Comparison of ENCODE assay signal across 10 cellular contexts in genomic region chr1:29079916-29080629, GRCh38. TPM values are rescaled to one million over a fixed set of nuclear protein-coding genes. Genes with fewer than 3 reads are reported as not detected.
A peak's percentile ranks its signal among the peaks of the same experiment; 100 is the strongest.
DNase-seq lines count a peak whose midpoint lies in the region; ATAC-seq, FAIRE-seq and TF ChIP-seq lines count a peak whose summit lies in the region.
"Not testable (repeated sequence)": the region's sequence is repeated elsewhere in the genome, so short reads cannot be mapped to it uniquely, and the experiment has no call there.
"Had no signal": no experiment of that assay in that cellular context is flagged by ENCODE, and none has a peak within 500 bp of the region (broad histone marks: within the 10 kb centered on the region; RNA-seq: fewer than 3 reads in every experiment).

No MANE protein-coding gene starts in this region.

- H3K4me3 Mint-ChIP-seq in H9; activated naive CD8-positive, alpha-beta T cell: not testable (repeated sequence)

- H3K36me3 ChIP-seq in HepG2 (replicated peaks in 1 of 2; ENCODE audit: control insufficient read depth in 1 of 2, insufficient read depth in 2 of 2, low read length in 2 of 2): not testable (repeated sequence)

- not testable (repeated sequence) for H4K20me1 ChIP-seq in H9 (ENCODE audit: control insufficient read depth, insufficient read depth, insufficient read length); HepG2 (ENCODE audit: insufficient read depth, low read length)

- TF ChIP-seq RAD21 in A549 (conservative IDR thresholded peaks at IDR 0.05 in 1 of 2, IDR thresholded peaks at IDR 0.05 in 1 of 2); HepG2 (CRISPR knock-in tag; IDR thresholded peaks at IDR 0.05): not testable (repeated sequence)

- not testable (repeated sequence) for H2BK120ac ChIP-seq in H9 (ENCODE audit: low read depth, low read length, poor library complexity, severe bottlenecking)

- not testable (repeated sequence) for H2BK5ac ChIP-seq in H9 (ENCODE audit: insufficient read length, low read length)

- not testable (repeated sequence) for H3K79me2 ChIP-seq in H9 (ENCODE audit: insufficient read depth, low read length); HepG2 (ENCODE audit: insufficient read depth, low read length)

- H3K4me1 Mint-ChIP-seq in H9: peaks cover 5 to 12% of the 10 kb centered on the region in 2 experiments; a peak in 3 of 4 replicates
- peaks cover 11% of the 10 kb centered on the region for H3K4me1 Mint-ChIP-seq in activated naive CD8-positive, alpha-beta T cell (ENCODE audit: low read depth)

- not testable (repeated sequence) for H3K27me3 Mint-ChIP-seq in H9 (ENCODE audit: low read depth); activated naive CD8-positive, alpha-beta T cell

- not testable (repeated sequence) for ATAC-seq in A549, HepG2
- peak; percentile 9 for ATAC-seq in stimulated activated naive CD8-positive, alpha-beta T cell treated with anti-CD3 and anti-CD28 coated beads, Interleukin-15, Interleukin-2, amounts not matched to agents 100 U/mL and 50 U/mL, for 24 hours

- H3K23ac ChIP-seq in H9 (ENCODE audit: insufficient read length, low read depth, low read length): not testable (repeated sequence)

- H3K9me3 ChIP-seq in A549; H9 (ENCODE audit: control insufficient read depth, low read depth, low read length); HepG2 (ENCODE audit: low read length): not testable (repeated sequence)

- not testable (repeated sequence) for TF ChIP-seq CTCF in A549 (IDR thresholded peaks at IDR 0.05); H9 (conservative IDR thresholded peaks at IDR 0.05); HepG2 (CRISPR knock-in tag; IDR thresholded peaks at IDR 0.05)

- H3K14ac ChIP-seq in H9 (ENCODE audit: insufficient read depth, low read length): not testable (repeated sequence)

- intact Hi-C loops in HepG2 (cut with micrococcal nuclease; ENCODE audit: unreplicated experiment): not testable (repeated sequence)

- DNase-seq in A549 (ENCODE audit: low read depth in 1 of 2, low spot score in 1 of 2); H9; HEK293T (ENCODE audit: extremely low spot score); caudate nucleus (lab: John Stamatoyannopoulos, UW); HepG2 (ENCODE audit: low spot score); stimulated activated naive CD8-positive, alpha-beta T cell treated with anti-CD3 and anti-CD28 coated beads, Interleukin-15, Interleukin-2, amounts not matched to agents 100 U/mL and 50 U/mL, for 24 hours: not testable (repeated sequence)

- not testable (repeated sequence) for H3K27ac ChIP-seq in A549; H9 (ENCODE audit: insufficient read length, low read depth, low read length); HepG2 (ENCODE audit: extremely low read length, insufficient read depth, low read length)
- peak overlapping the region; percentile 4 for H3K27ac ChIP-seq in caudate nucleus (ENCODE audit: low read depth, low read length)

- H3K4me1 ChIP-seq in A549; H9 (ENCODE audit: insufficient read depth, low read length); HepG2 (ENCODE audit: insufficient read depth, low read length): not testable (repeated sequence)

- H3K56ac ChIP-seq in H9 (ENCODE audit: insufficient read length, low read depth, low read length): not testable (repeated sequence)

- not testable (repeated sequence) for H3T11ph ChIP-seq in H9 (ENCODE audit: low read length)

- not testable (repeated sequence) for H2BK20ac ChIP-seq in H9 (ENCODE audit: low read depth, low read length, poor library complexity, severe bottlenecking)

- H3K9me3 Mint-ChIP-seq in H9; activated naive CD8-positive, alpha-beta T cell (ENCODE audit: low read depth): not testable (repeated sequence)

- H2AK5ac ChIP-seq in H9 (ENCODE audit: insufficient read length, low read length): not testable (repeated sequence)

- H3K4me2 ChIP-seq in A549; H9 (ENCODE audit: insufficient read depth, insufficient read length, low read length); HepG2 (ENCODE audit: low read depth, low read length): not testable (repeated sequence)

- TF ChIP-seq EP300 in A549 (IDR thresholded peaks at IDR 0.05); HepG2 (IDR thresholded peaks at IDR 0.05; ENCODE audit: low read depth in 2 of 2, low read length in 2 of 2); HepG2 (CRISPR knock-in tag; IDR thresholded peaks at IDR 0.05; ENCODE audit: borderline replicate concordance): not testable (repeated sequence)

- not testable (repeated sequence) for H3K79me1 ChIP-seq in H9 (ENCODE audit: insufficient read depth, low read depth, low read length, poor library complexity, severe bottlenecking)

- not testable (repeated sequence) for H3K27me3 ChIP-seq in H9 (ENCODE audit: insufficient read depth, low read length); HepG2 (ENCODE audit: control insufficient read depth in 1 of 2, insufficient read depth in 2 of 2, low read length in 2 of 2)

- POLR2A ChIA-PET in A549 (lab: Yijun Ruan, JAX); HEK293T (lab: Yijun Ruan, JAX); HepG2 (lab: Yijun Ruan, JAX): not testable (repeated sequence)

- not testable (repeated sequence) for H3K4me3 ChIP-seq in A549; HepG2 (replicated peaks in 1 of 3; ENCODE audit: insufficient read depth in 1 of 3, low read depth in 2 of 3, low read length in 3 of 3)

- H2BK12ac ChIP-seq in H9 (ENCODE audit: insufficient read length, low read depth, low read length): not testable (repeated sequence)

- not testable (repeated sequence) for H4K8ac ChIP-seq in H9 (replicated peaks; ENCODE audit: insufficient read length, low read depth, low read length)

- BruUV-seq in HepG2 (replicated peaks; lab: Mats Ljungman, UMichigan): not testable (repeated sequence)

- peak overlapping the region in 2 of 3 experiments; percentile 40 to 51; a peak in 1 of 7 replicates for H3K27ac Mint-ChIP-seq in H9
- H3K27ac Mint-ChIP-seq in activated naive CD8-positive, alpha-beta T cell: peak overlapping the region; percentile 34

- H3K9ac ChIP-seq in H9 (ENCODE audit: extremely low read depth, insufficient read length, low read length); HepG2 (ENCODE audit: insufficient read depth, low read depth, low read length): not testable (repeated sequence)

- not testable (repeated sequence) for H3K36me3 Mint-ChIP-seq in H9 (ENCODE audit: insufficient read depth in 1 of 3, low read depth in 3 of 3); activated naive CD8-positive, alpha-beta T cell

- not testable (repeated sequence) for H4K5ac ChIP-seq in H9 (ENCODE audit: insufficient read length, low read depth, low read length)

- not testable (repeated sequence) for H2BK15ac ChIP-seq in H9 (ENCODE audit: low read depth, low read length)

- CTCF ChIA-PET in A549 (lab: Yijun Ruan, JAX): interaction anchor here (0.9 to 1.1 kb wide), 2 partner anchors 15 to 42 kb away, joined by 3 read pairs; no protein-coding TSS in a partner anchor
- CTCF ChIA-PET in HEK293T (lab: Yijun Ruan, JAX); HepG2 (lab: Yijun Ruan, JAX; ENCODE audit: low intra/inter-chr PET ratio, low total read pairs): not testable (repeated sequence)

- H2AFZ ChIP-seq in H9 (ENCODE audit: low read length); HepG2 (ENCODE audit: low read length): not testable (repeated sequence)

- not testable (repeated sequence) for FAIRE-seq in A549 (lab: Jason Lieb, UNC); HepG2 (lab: Jason Lieb, UNC)

- H3K23me2 ChIP-seq in H9 (ENCODE audit: insufficient read length, low read depth, low read length, poor library complexity, severe bottlenecking): not testable (repeated sequence)

- WGBS in A549 (ENCODE audit: missing lambda C conversion rate): 88% methylated on average over 16 of the region's 16 CpGs
- WGBS in H9 (ENCODE audit: extremely low coverage, insufficient read length, low lambda C conversion rate): no CpG with 5 or more reads among the region's 16 CpGs
- 84% methylated on average over 16 of the region's 16 CpGs for WGBS in HepG2 (ENCODE audit: low lambda C conversion rate)

- in situ Hi-C loops in HepG2 (cut with HindIII; ENCODE audit: extremely low pct_ligation_motif_present, low pct_unique_long_range_greater_than_20kb): not testable (repeated sequence)

- not testable (repeated sequence) for TF ChIP-seq POLR2A in A549 (IDR thresholded peaks at IDR 0.05; ENCODE audit: low read length); HepG2 (IDR thresholded peaks at IDR 0.05; ENCODE audit: insufficient read depth in 1 of 2, low read depth in 2 of 2, low read length in 2 of 2)

- H4K91ac ChIP-seq in H9 (ENCODE audit: insufficient read length, low read depth, low read length): not testable (repeated sequence)

- H3K18ac ChIP-seq in H9 (ENCODE audit: insufficient read length, low read depth, low read length): not testable (repeated sequence)

- not testable (repeated sequence) for H3K4ac ChIP-seq in H9 (ENCODE audit: low read depth, low read length)

RNA-seq across cellular contexts. Expression of gene TMEM200B, which starts 43.6 kb away (rescaled TPM):
- polyA plus RNA-seq in A549 (2011; rRNA removed) (0.08 and 0.15 TPM in 2 replicates), A549 (2017; fragmentation: RNase III; extraction: RNeasy Plus Mini Kit Qiagen cat#74134 plus additional on column Dnase treatment) (0.18 to 0.37 TPM (median 0.29 TPM) in 3 replicates), HepG2 (2011; rRNA removed) (1.1 and 1.4 TPM in 2 replicates)
- polyA plus RNA-seq in A549 (2012; cell fraction: cytosol; rRNA removed): 0.07 and 0.08 TPM in 2 replicates
- polyA plus RNA-seq in A549 (2012; cell fraction: nucleus; rRNA removed): 0.16 and 0.37 TPM in 2 replicates
- polyA minus RNA-seq in A549 (2011; rRNA and poly(A)+ RNA removed): 0.08 TPM in 1 of 2 replicates, not detected in the other
- total RNA-seq in H9 (2021) (12.6 and 12.9 TPM in 2 replicates), HepG2 (2016; rRNA removed; fragmentation: Illumina TruSeq; extraction: Trizol) (0.72 and 1.1 TPM in 2 replicates)
- 0.18 and 0.20 TPM in 2 replicates for total RNA-seq in HepG2 (2016; cell fraction: cytosol; rRNA removed; fragmentation: Illumina TruSeq; extraction: Trizol; ENCODE audit: low read depth)
- total RNA-seq in HepG2 (2016; cell fraction: insoluble cytoplasmic fraction; rRNA removed; fragmentation: Illumina TruSeq; extraction: Trizol): 0.48 and 1.0 TPM in 2 replicates
- 0.59 and 0.96 TPM in 2 replicates for total RNA-seq in HepG2 (2016; cell fraction: membrane; rRNA removed; fragmentation: Illumina TruSeq; extraction: Trizol)
- 0.66 and 1.2 TPM in 2 replicates for total RNA-seq in HepG2 (2016; cell fraction: nucleus; rRNA removed; fragmentation: Illumina TruSeq; extraction: Trizol)
- 0.88 and 1.1 TPM in 2 replicates for polyA plus RNA-seq in HepG2 (2011; cell fraction: cytosol; rRNA removed)
- polyA plus RNA-seq in HepG2 (2011; cell fraction: nucleus; rRNA removed): 1.6 and 1.7 TPM in 2 replicates
- 0.44 and 1.1 TPM in 2 replicates for polyA plus RNA-seq in HepG2 (2012)
- polyA plus RNA-seq in HepG2 (2016; cell fraction: cytosol; fragmentation: Illumina TruSeq; extraction: Trizol; ENCODE audit: low read depth): 0.28 and 0.41 TPM in 2 replicates
- 0.66 and 0.93 TPM in 2 replicates for polyA plus RNA-seq in HepG2 (2016; cell fraction: insoluble cytoplasmic fraction; fragmentation: Illumina TruSeq; extraction: Trizol; ENCODE audit: low read depth)
- 0.68 and 0.86 TPM in 2 replicates for polyA plus RNA-seq in HepG2 (2016; cell fraction: membrane; fragmentation: Illumina TruSeq; extraction: Trizol; ENCODE audit: low read depth)
- 1.7 and 2.1 TPM in 2 replicates for polyA plus RNA-seq in HepG2 (2016; cell fraction: nucleus; fragmentation: Illumina TruSeq; extraction: Trizol; ENCODE audit: insufficient read depth, low read depth)
- polyA minus RNA-seq in HepG2 (2011; rRNA and poly(A)+ RNA removed; ENCODE audit: low replicate concordance): 0.12 and 1.2 TPM in 2 replicates
- 0.40 and 0.53 TPM in 2 replicates for polyA minus RNA-seq in HepG2 (2011; cell fraction: cytosol; rRNA and poly(A)+ RNA removed)
- 0.39 and 0.75 TPM in 2 replicates for polyA minus RNA-seq in HepG2 (2011; cell fraction: nucleus; rRNA and poly(A)+ RNA removed)
- total RNA-seq: CD4-positive, alpha-beta memory T cell; CD4-positive, CD25-positive, alpha-beta regulatory T cell had no signal
- polyA plus RNA-seq: CD14-positive monocyte had no signal
